Comparison of ENCODE assay signal across 10 cellular contexts in genomic region chr5:176414704-176415103, GRCh38. TPM values are rescaled to one million over a fixed set of nuclear protein-coding genes. Genes with fewer than 3 reads are reported as not detected.
DNase-seq lines count a peak whose midpoint lies in the region; ATAC-seq and TF ChIP-seq lines count a peak whose summit lies in the region.
"Had no signal": no experiment of that assay in that cellular context is flagged by ENCODE, and none has a peak within 500 bp of the region (broad histone marks: within the 10 kb centered on the region; RNA-seq: fewer than 3 reads in every experiment).

No MANE protein-coding gene starts in this region.

- H3K9me3 ChIP-seq in BLaER1 (no peaks in the 10 kb centered on the region), mammary epithelial cell (replicated peaks; ENCODE audit: insufficient read depth, low read length) (no peaks in the 10 kb centered on the region)

- dilution Hi-C loops in mammary epithelial cell (cut with HindIII; ENCODE audit: low sequenced_read_pairs), result loop anchor here (25.0 kb wide), 1 partner anchor 173 kb away; no protein-coding TSS in a partner anchor

- H3K27ac Mint-ChIP-seq in nephron, result peak overlapping the region in 1 of 3 experiments; percentile 56

- no peaks in the 10 kb centered on the region for H3K27me3 ChIP-seq in BLaER1
- H3K27me3 ChIP-seq in KMS-11 (ENCODE audit: insufficient read depth, low read depth), result no peaks in the 10 kb centered on the region
- no peaks in the 10 kb centered on the region for H3K27me3 ChIP-seq in mammary epithelial cell (ENCODE audit: insufficient read depth, low read length)

- H3K4me2 ChIP-seq in BLaER1, result peak overlapping the region; percentile 98
- H3K4me2 ChIP-seq in KMS-11, result peak overlapping the region; percentile 88
- peak overlapping the region; percentile 84 for H3K4me2 ChIP-seq in mammary epithelial cell (ENCODE audit: insufficient read depth, low read depth, low read length)

- H4K20me1 ChIP-seq in BLaER1, result peaks cover 41% of the 10 kb centered on the region
- H4K20me1 ChIP-seq in KMS-11 (ENCODE audit: insufficient read depth), result no peaks in the 10 kb centered on the region
- H4K20me1 ChIP-seq in mammary epithelial cell (ENCODE audit: insufficient read depth, low read length), result no peaks in the 10 kb centered on the region

- BruUV-seq in mammary epithelial cell (replicated peaks; lab: Mats Ljungman, UMichigan), result no TSS peak

- H3K79me2 ChIP-seq in KMS-11 (ENCODE audit: insufficient read depth, low read depth) (peaks cover 18% of the 10 kb centered on the region), mammary epithelial cell (ENCODE audit: insufficient read depth, low read length) (peaks cover 64% of the 10 kb centered on the region)

- H3K4me3 ChIP-seq in BLaER1 (no peak overlapping the region), KMS-11 (IDR thresholded peaks at IDR 0.05; ENCODE audit: insufficient read depth, low read depth, low read length) (no peak overlapping the region), mammary epithelial cell (replicated peaks in 1 of 3; ENCODE audit: insufficient read depth in 1 of 3, low read depth in 2 of 3, low read length in 3 of 3) (peak overlapping the region; percentile 58 to 84 (median 80))
- H3K4me3 ChIP-seq: lung had no signal

- 51% methylated on average over 3 of the region's 3 CpGs for WGBS in mammary epithelial cell (ENCODE audit: low coverage, missing lambda C conversion rate)

- H3K36me3 ChIP-seq in BLaER1 (peaks cover 12% of the 10 kb centered on the region), KMS-11 (ENCODE audit: insufficient read depth) (no peaks in the 10 kb centered on the region), mammary epithelial cell (ENCODE audit: insufficient read depth, low read length) (no peaks in the 10 kb centered on the region)

- DNase-seq in mammary epithelial cell (no peak), iPS-NIHi11 (ENCODE audit: low spot score) (no peak), GM13976 (ENCODE audit: low spot score) (no peak)
- DNase-seq: DMS79 treated with DMSO at 0.1 percent for 48 hours had no signal

- H3K9me3 Mint-ChIP-seq in nephron, result no peaks in the 10 kb centered on the region

- H3K27ac ChIP-seq in BLaER1 (no peak overlapping the region), KMS-11 (no peak overlapping the region), mammary epithelial cell (ENCODE audit: insufficient read depth, low read depth, low read length) (peak overlapping the region; percentile 72)

- peaks cover 13% of the 10 kb centered on the region for H3K4me1 Mint-ChIP-seq in nephron

- H3K9ac ChIP-seq in BLaER1, result peak overlapping the region; percentile 86; the same call in 1 of the 2 replicates
- H3K9ac ChIP-seq in KMS-11, result no peak overlapping the region
- peak overlapping the region; percentile 47 for H3K9ac ChIP-seq in mammary epithelial cell (ENCODE audit: insufficient read depth, low read length)

- intact Hi-C loops in mammary epithelial cell (cut with micrococcal nuclease), result loop anchor here (1.0 to 10.0 kb wide), 3 partner anchors 25 to 698 kb away; no protein-coding TSS in a partner anchor

- in situ Hi-C loops in mammary epithelial cell (cut with MboI; ENCODE audit: low sequenced_read_pairs in 2 of 2) (loop anchor here in 1 of 2 donors (5.0 kb wide), 1 partner anchor 163 kb away; no protein-coding TSS in a partner anchor), GM13976 (cut with MboI; ENCODE audit: low sequenced_read_pairs, unreplicated experiment) (loop anchor here (25.0 kb wide), 1 partner anchor 173 kb away; no protein-coding TSS in a partner anchor)

- H2AFZ ChIP-seq in KMS-11 (ENCODE audit: low read depth), result no peak overlapping the region
- H2AFZ ChIP-seq in mammary epithelial cell (ENCODE audit: low read depth, low read length), result no peak overlapping the region

- H3K4me1 ChIP-seq in BLaER1, result peaks cover 33% of the 10 kb centered on the region
- H3K4me1 ChIP-seq in KMS-11 (ENCODE audit: low read depth, poor library complexity, severe bottlenecking), result peaks cover 28% of the 10 kb centered on the region
- H3K4me1 ChIP-seq in mammary epithelial cell (ENCODE audit: insufficient read depth, low read length), result peaks cover 73% of the 10 kb centered on the region

- ATAC-seq in HG02759 (IDR thresholded peaks at IDR 0.05; ENCODE audit: unreplicated experiment), result no peak
- ATAC-seq in HG03457 (IDR thresholded peaks at IDR 0.05; ENCODE audit: unreplicated experiment), result no peak

- peaks cover 5% of the 10 kb centered on the region for H3K36me3 Mint-ChIP-seq in nephron (ENCODE audit: low read depth)

- H3K4me3 Mint-ChIP-seq in nephron, result peak overlapping the region; percentile 78 to 85 (median 85)

- CTCF ChIA-PET in mammary epithelial cell (lab: Charles Lee; ENCODE audit: low non-redundant PET), result no interaction called here

- H3K27me3 Mint-ChIP-seq in nephron (ENCODE audit: low read depth), result peaks cover 11% of the 10 kb centered on the region

- TF ChIP-seq CTCF in KMS-11 (conservative IDR thresholded peaks at IDR 0.05; ENCODE audit: low read depth, low read length), result no peak
- no peak for TF ChIP-seq CTCF in mammary epithelial cell (conservative IDR thresholded peaks at IDR 0.05 in 1 of 2, IDR thresholded peaks at IDR 0.05 in 1 of 2; ENCODE audit: extremely low read depth in 1 of 2, insufficient read depth in 1 of 2, low read depth in 1 of 2, low read length in 2 of 2)
- no peak for TF ChIP-seq CTCF in nephron (IDR thresholded peaks at IDR 0.05; ENCODE audit: unreplicated experiment in 3 of 3)
- TF ChIP-seq CTCF in GM13976 (IDR thresholded peaks at IDR 0.05; ENCODE audit: borderline replicate concordance, control extremely low read depth, extremely low read depth, insufficient read depth, missing control alignments), result no peak

RNA-seq across cellular contexts. Expression of gene CLTB, which starts 1.6 kb away (rescaled TPM):
- total RNA-seq in mammary epithelial cell, result 100 to 1,000 TPM; 166 to 323 TPM
- 332 TPM for polyA plus RNA-seq in mammary epithelial cell
- polyA minus RNA-seq in mammary epithelial cell, result 114 TPM

RNA-seq across cellular contexts. Expression of gene HIGD2A, which starts 26.2 kb away (rescaled TPM):
- 10 to 100 TPM; 30.3 to 93.0 TPM for total RNA-seq in mammary epithelial cell
- 141 TPM for polyA plus RNA-seq in mammary epithelial cell
- 111 TPM for polyA minus RNA-seq in mammary epithelial cell

RNA-seq across cellular contexts. Expression of gene NOP16, which starts 26.3 kb away (rescaled TPM):
- total RNA-seq in mammary epithelial cell, result 10 to 100 TPM in 1 of 2 donors, 1 to 10 TPM in 1; 8.7 to 61.4 TPM
- polyA plus RNA-seq in mammary epithelial cell, result 103 TPM
- polyA minus RNA-seq in mammary epithelial cell, result 22.5 TPM

RNA-seq across cellular contexts. Expression of gene FAF2, which starts 33.5 kb away (rescaled TPM):
- 10 to 100 TPM; 48.5 to 58.8 TPM for total RNA-seq in mammary epithelial cell
- polyA plus RNA-seq in mammary epithelial cell, result 34.9 TPM
- 51.6 TPM for polyA minus RNA-seq in mammary epithelial cell

RNA-seq across cellular contexts. Expression of gene ARL10, which starts 49.4 kb away (rescaled TPM):
- 10 to 100 TPM in 1 of 2 donors, under 1 TPM in 1; 0.56 to 10.7 TPM for total RNA-seq in mammary epithelial cell
- 1.8 TPM for polyA plus RNA-seq in mammary epithelial cell
- polyA minus RNA-seq in mammary epithelial cell, result 2.8 TPM

Comparison
In these comparisons a context has a peak if more than half of its experiments do, and no peak if none do; other contexts are left out.
1. H3K4me3 ChIP-seq: peak in mammary epithelial cell (3 of 3); none in BLaER1 (single experiment) and KMS-11 (single experiment).
2. Peak in every context shown above with its lines, with median percentiles within 50 percentile points of each other: H3K4me2 ChIP-seq.